ENCODE assay signal across 2 cellular contexts in the genomic region with DNA sequence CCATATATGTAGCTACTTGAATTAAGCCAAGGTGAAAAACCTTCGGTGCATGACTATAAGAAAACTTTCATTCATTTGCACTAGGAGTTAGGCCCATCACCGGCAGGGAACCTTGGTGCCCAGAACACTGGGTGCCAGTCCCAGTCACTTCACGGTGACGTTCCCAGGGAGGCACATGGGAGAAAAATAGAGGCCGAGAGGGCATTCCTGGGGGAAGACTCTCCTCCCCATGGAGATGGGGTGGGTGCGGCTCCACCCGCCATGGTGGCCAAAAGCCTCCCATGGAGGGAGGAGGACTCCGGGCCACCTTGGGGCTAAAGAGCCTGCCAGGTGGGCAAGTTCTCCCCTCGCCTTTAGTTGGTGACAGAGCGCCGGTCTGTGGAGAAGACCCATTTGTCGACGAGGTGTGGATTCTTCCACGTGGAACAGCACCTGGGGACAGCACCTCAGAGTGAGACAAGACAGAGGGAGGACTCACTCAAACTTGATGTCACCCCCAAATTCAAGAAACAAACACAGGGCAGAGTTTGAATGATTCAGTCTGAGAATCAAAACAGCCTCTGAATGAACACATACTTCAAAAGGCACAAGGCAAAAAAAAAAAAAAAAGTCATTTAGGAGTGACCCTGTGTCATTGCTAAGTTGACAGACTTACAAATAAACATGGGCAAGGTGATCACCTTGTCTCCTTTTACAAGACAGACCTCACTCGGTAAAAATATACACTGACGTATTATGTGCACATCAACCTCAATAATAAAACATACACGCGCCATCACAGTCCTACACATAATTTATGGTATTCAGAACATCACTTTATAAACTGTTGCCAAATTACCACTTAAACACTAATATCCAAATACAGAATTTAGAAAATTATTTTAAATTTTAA.
TF ChIP-seq lines count a peak whose summit lies in the region.

No MANE protein-coding gene starts in this region.

TF ChIP-seq in SK-N-SH, 30 proteins besides CTCF, POLR2A, EP300 and RAD21 (continued from another document):
- TF ChIP-seq, protein P1, sequence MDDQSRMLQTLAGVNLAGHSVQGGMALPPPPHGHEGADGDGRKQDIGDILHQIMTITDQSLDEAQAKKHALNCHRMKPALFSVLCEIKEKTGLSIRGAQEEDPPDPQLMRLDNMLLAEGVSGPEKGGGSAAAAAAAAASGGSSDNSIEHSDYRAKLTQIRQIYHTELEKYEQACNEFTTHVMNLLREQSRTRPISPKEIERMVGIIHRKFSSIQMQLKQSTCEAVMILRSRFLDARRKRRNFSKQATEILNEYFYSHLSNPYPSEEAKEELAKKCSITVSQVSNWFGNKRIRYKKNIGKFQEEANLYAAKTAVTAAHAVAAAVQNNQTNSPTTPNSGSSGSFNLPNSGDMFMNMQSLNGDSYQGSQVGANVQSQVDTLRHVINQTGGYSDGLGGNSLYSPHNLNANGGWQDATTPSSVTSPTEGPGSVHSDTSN (IDR thresholded peaks at IDR 0.05), result no peak
- no peak for TF ChIP-seq ELF1 (IDR thresholded peaks at IDR 0.05)
- no peak for TF ChIP-seq ZBTB33 (IDR thresholded peaks at IDR 0.05; ENCODE audit: borderline replicate concordance, low read depth)
- TF ChIP-seq JUND (IDR thresholded peaks at IDR 0.05), result no peak
- no peak for TF ChIP-seq USF1 (IDR thresholded peaks at IDR 0.05; ENCODE audit: borderline replicate concordance, low read depth)

TF ChIP-seq in SK-N-SH treated with all-trans-retinoic acid at 6 μM for 48 hours, 23 proteins besides CTCF, POLR2A, EP300 and RAD21 (continued from another document):
- TF ChIP-seq, protein P2, sequence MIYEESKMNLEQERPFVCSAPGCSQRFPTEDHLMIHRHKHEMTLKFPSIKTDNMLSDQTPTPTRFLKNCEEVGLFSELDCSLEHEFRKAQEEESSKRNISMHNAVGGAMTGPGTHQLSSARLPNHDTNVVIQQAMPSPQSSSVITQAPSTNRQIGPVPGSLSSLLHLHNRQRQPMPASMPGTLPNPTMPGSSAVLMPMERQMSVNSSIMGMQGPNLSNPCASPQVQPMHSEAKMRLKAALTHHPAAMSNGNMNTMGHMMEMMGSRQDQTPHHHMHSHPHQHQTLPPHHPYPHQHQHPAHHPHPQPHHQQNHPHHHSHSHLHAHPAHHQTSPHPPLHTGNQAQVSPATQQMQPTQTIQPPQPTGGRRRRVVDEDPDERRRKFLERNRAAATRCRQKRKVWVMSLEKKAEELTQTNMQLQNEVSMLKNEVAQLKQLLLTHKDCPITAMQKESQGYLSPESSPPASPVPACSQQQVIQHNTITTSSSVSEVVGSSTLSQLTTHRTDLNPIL (CRISPR knock-in tag; IDR thresholded peaks at IDR 0.05; ENCODE audit: low read depth), result no peak
- TF ChIP-seq ZC3H10 (CRISPR knock-in tag; IDR thresholded peaks at IDR 0.05), result no peak
- no peak for TF ChIP-seq OSR1 (CRISPR knock-in tag; IDR thresholded peaks at IDR 0.05)
- TF ChIP-seq TCF4 (CRISPR knock-in tag; IDR thresholded peaks at IDR 0.05; ENCODE audit: borderline replicate concordance), result no peak
- TF ChIP-seq CSRNP3 (CRISPR knock-in tag; IDR thresholded peaks at IDR 0.05), result no peak
- no peak for TF ChIP-seq ISL1 (CRISPR knock-in tag; IDR thresholded peaks at IDR 0.05)
- TF ChIP-seq GLIS3 (CRISPR knock-in tag; IDR thresholded peaks at IDR 0.05), result no peak
- no peak for TF ChIP-seq ZNF8 (CRISPR knock-in tag; IDR thresholded peaks at IDR 0.05)
- no peak for TF ChIP-seq SNAI2 (CRISPR knock-in tag; IDR thresholded peaks at IDR 0.05)
- TF ChIP-seq, protein P3, sequence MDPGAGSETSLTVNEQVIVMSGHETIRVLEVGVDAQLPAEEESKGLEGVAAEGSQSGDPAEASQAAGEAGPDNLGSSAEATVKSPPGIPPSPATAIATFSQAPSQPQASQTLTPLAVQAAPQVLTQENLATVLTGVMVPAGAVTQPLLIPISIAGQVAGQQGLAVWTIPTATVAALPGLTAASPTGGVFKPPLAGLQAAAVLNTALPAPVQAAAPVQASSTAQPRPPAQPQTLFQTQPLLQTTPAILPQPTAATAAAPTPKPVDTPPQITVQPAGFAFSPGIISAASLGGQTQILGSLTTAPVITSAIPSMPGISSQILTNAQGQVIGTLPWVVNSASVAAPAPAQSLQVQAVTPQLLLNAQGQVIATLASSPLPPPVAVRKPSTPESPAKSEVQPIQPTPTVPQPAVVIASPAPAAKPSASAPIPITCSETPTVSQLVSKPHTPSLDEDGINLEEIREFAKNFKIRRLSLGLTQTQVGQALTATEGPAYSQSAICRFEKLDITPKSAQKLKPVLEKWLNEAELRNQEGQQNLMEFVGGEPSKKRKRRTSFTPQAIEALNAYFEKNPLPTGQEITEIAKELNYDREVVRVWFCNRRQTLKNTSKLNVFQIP (CRISPR knock-in tag; IDR thresholded peaks at IDR 0.05; ENCODE audit: borderline replicate concordance, low read depth), result no peak
- TF ChIP-seq, protein P4, sequence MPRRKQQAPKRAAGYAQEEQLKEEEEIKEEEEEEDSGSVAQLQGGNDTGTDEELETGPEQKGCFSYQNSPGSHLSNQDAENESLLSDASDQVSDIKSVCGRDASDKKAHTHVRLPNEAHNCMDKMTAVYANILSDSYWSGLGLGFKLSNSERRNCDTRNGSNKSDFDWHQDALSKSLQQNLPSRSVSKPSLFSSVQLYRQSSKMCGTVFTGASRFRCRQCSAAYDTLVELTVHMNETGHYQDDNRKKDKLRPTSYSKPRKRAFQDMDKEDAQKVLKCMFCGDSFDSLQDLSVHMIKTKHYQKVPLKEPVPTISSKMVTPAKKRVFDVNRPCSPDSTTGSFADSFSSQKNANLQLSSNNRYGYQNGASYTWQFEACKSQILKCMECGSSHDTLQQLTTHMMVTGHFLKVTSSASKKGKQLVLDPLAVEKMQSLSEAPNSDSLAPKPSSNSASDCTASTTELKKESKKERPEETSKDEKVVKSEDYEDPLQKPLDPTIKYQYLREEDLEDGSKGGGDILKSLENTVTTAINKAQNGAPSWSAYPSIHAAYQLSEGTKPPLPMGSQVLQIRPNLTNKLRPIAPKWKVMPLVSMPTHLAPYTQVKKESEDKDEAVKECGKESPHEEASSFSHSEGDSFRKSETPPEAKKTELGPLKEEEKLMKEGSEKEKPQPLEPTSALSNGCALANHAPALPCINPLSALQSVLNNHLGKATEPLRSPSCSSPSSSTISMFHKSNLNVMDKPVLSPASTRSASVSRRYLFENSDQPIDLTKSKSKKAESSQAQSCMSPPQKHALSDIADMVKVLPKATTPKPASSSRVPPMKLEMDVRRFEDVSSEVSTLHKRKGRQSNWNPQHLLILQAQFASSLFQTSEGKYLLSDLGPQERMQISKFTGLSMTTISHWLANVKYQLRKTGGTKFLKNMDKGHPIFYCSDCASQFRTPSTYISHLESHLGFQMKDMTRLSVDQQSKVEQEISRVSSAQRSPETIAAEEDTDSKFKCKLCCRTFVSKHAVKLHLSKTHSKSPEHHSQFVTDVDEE (CRISPR knock-in tag; IDR thresholded peaks at IDR 0.05), result no peak
- no peak for TF ChIP-seq ZNF70 (CRISPR knock-in tag; IDR thresholded peaks at IDR 0.05)
